ENCODE assay signal across 1 cellular context in genomic region chr16:47143677-47144558, GRCh38.
TF ChIP-seq lines count a peak whose summit lies in the region.

TSS of gene NETO2 (minus strand) at chr16:47143945. CDS start at chr16:47143612, 333 bp downstream.

TF ChIP-seq in HepG2, 621 proteins besides CTCF, POLR2A, EP300 and RAD21 (continued from another document and continues in another):
- TF ChIP-seq AKNA (CRISPR knock-in tag; IDR thresholded peaks at IDR 0.05; ENCODE audit: borderline replicate concordance), result no peak
- no peak for TF ChIP-seq KMT2B (CRISPR knock-in tag; IDR thresholded peaks at IDR 0.05)
- TF ChIP-seq ZNF552 (CRISPR knock-in tag; IDR thresholded peaks at IDR 0.05; ENCODE audit: borderline replicate concordance), result no peak
- TF ChIP-seq MXI1 (IDR thresholded peaks at IDR 0.05; ENCODE audit: borderline replicate concordance, low read depth, low read length), result no peak
- 0 out of 2 replicates have a peak, but pooled peaks have one; percentile 35 for TF ChIP-seq CSRNP1 (CRISPR knock-in tag; IDR thresholded peaks at IDR 0.05)
- peak; percentile 18; the same call in 1 of the 2 replicates for TF ChIP-seq RBFOX2 (IDR thresholded peaks at IDR 0.05; ENCODE audit: low read depth, low read length)
- TF ChIP-seq IRX3 (CRISPR knock-in tag; IDR thresholded peaks at IDR 0.05; ENCODE audit: borderline replicate concordance, low read depth), result 0 out of 2 replicates have a peak, but pooled peaks have one; percentile 26
- no peak for TF ChIP-seq SP1 (IDR thresholded peaks at IDR 0.05)
- no peak for TF ChIP-seq SP1 (CRISPR knock-in tag; IDR thresholded peaks at IDR 0.05)
- no peak; the same call in 1 of the 2 replicates for TF ChIP-seq CCDC6 (CRISPR knock-in tag; IDR thresholded peaks at IDR 0.05)
- TF ChIP-seq NCOA2 (CRISPR knock-in tag; IDR thresholded peaks at IDR 0.05), result no peak; the same call in 1 of the 2 replicates
- no peak for TF ChIP-seq ZNF773 (CRISPR knock-in tag; IDR thresholded peaks at IDR 0.05; ENCODE audit: borderline replicate concordance)
- peak; percentile 82 to 88 for TF ChIP-seq HMGXB4 (CRISPR knock-in tag; IDR thresholded peaks at IDR 0.05; ENCODE audit: borderline replicate concordance in 1 of 2, low read depth in 1 of 2)
- no peak for TF ChIP-seq FOXO1 (CRISPR knock-in tag; IDR thresholded peaks at IDR 0.05)
- TF ChIP-seq SMAD3 (CRISPR knock-in tag; IDR thresholded peaks at IDR 0.05), result no peak
- no peak for TF ChIP-seq ELF1 (CRISPR knock-in tag; IDR thresholded peaks at IDR 0.05)
- peak; percentile 64; the same call in 1 of the 2 replicates for TF ChIP-seq ZSCAN29 (CRISPR knock-in tag; conservative IDR thresholded peaks at IDR 0.05)
- no peak for TF ChIP-seq KLF16 (CRISPR knock-in tag; IDR thresholded peaks at IDR 0.05)
- TF ChIP-seq ZNF317 (CRISPR knock-in tag; IDR thresholded peaks at IDR 0.05), result no peak
- no peak for TF ChIP-seq PTBP1 (IDR thresholded peaks at IDR 0.05; ENCODE audit: low read depth, low read length, poor library complexity, severe bottlenecking)
- TF ChIP-seq ZNF274 (CRISPR knock-in tag; IDR thresholded peaks at IDR 0.05), result 0 out of 2 replicates have a peak, but pooled peaks have one; percentile 84
- 0 out of 2 replicates have a peak, but pooled peaks have one; percentile 28 for TF ChIP-seq ZNF335 (CRISPR knock-in tag; IDR thresholded peaks at IDR 0.05)
- TF ChIP-seq FOXK1 (CRISPR knock-in tag; IDR thresholded peaks at IDR 0.05; ENCODE audit: borderline replicate concordance, low read depth), result no peak
- peak; percentile 71; the same call in 1 of the 2 replicates for TF ChIP-seq ZNF580 (CRISPR knock-in tag; IDR thresholded peaks at IDR 0.05; ENCODE audit: borderline replicate concordance, low read depth)
- TF ChIP-seq KDM1A (CRISPR knock-in tag; IDR thresholded peaks at IDR 0.05), result no peak
- TF ChIP-seq ZNF576 (CRISPR knock-in tag; IDR thresholded peaks at IDR 0.05), result no peak
- TF ChIP-seq NCOA5 (CRISPR knock-in tag; IDR thresholded peaks at IDR 0.05), result no peak
- TF ChIP-seq ZNF383 (CRISPR knock-in tag; IDR thresholded peaks at IDR 0.05; ENCODE audit: borderline replicate concordance), result no peak
- peak; percentile 37; the same call in 1 of the 2 replicates for TF ChIP-seq RFXAP (CRISPR knock-in tag; IDR thresholded peaks at IDR 0.05; ENCODE audit: borderline replicate concordance)
- no peak for TF ChIP-seq ZNF234 (CRISPR knock-in tag; conservative IDR thresholded peaks at IDR 0.05)
- no peak for TF ChIP-seq MNT (IDR thresholded peaks at IDR 0.05)
- no peak for TF ChIP-seq ZNF569 (CRISPR knock-in tag; IDR thresholded peaks at IDR 0.05; ENCODE audit: borderline replicate concordance)
- TF ChIP-seq ZNF512B (CRISPR knock-in tag; IDR thresholded peaks at IDR 0.05; ENCODE audit: borderline replicate concordance), result no peak
- no peak for TF ChIP-seq KDM6A (CRISPR knock-in tag; IDR thresholded peaks at IDR 0.05; ENCODE audit: low read depth)
- no peak for TF ChIP-seq ZKSCAN8 (CRISPR knock-in tag; IDR thresholded peaks at IDR 0.05; ENCODE audit: borderline replicate concordance)
- no peak for TF ChIP-seq REL (CRISPR knock-in tag; conservative IDR thresholded peaks at IDR 0.05)
- TF ChIP-seq TAF1 (CRISPR knock-in tag; IDR thresholded peaks at IDR 0.05), result no peak
- TF ChIP-seq ZNF530 (CRISPR knock-in tag; IDR thresholded peaks at IDR 0.05; ENCODE audit: low read depth), result no peak
- 0 out of 2 replicates have a peak, but pooled peaks have one; percentile 52 for TF ChIP-seq EED (CRISPR knock-in tag; IDR thresholded peaks at IDR 0.05)
- TF ChIP-seq ZNF768 (CRISPR knock-in tag; IDR thresholded peaks at IDR 0.05), result peak; percentile 71; the same call in 1 of the 2 replicates
- TF ChIP-seq POGK (CRISPR knock-in tag; conservative IDR thresholded peaks at IDR 0.05), result 0 out of 2 replicates have a peak, but pooled peaks have one; percentile 18
- TF ChIP-seq ZNF850 (CRISPR knock-in tag; conservative IDR thresholded peaks at IDR 0.05), result no peak
- TF ChIP-seq KDM3A (CRISPR knock-in tag; IDR thresholded peaks at IDR 0.05; ENCODE audit: low read depth), result peak; percentile 66; the same call in 1 of the 2 replicates
- TF ChIP-seq PCBP2 (optimal IDR thresholded peaks at IDR 0.05; ENCODE audit: low read depth, low read length, poor library complexity, severe bottlenecking), result no peak
- TF ChIP-seq CREB1 (IDR thresholded peaks at IDR 0.05), result no peak
- no peak for TF ChIP-seq CREB1 (CRISPR knock-in tag; IDR thresholded peaks at IDR 0.05)
- no peak for TF ChIP-seq BRF2 (CRISPR knock-in tag; IDR thresholded peaks at IDR 0.05)
- no peak for TF ChIP-seq KAT8 (CRISPR knock-in tag; IDR thresholded peaks at IDR 0.05)
- 0 out of 2 replicates have a peak, but pooled peaks have one; percentile 45 for TF ChIP-seq HDAC2 (CRISPR knock-in tag; IDR thresholded peaks at IDR 0.05)
- no peak for TF ChIP-seq GMEB2 (CRISPR knock-in tag; IDR thresholded peaks at IDR 0.05; ENCODE audit: low read depth)
